ENCODE assay signal across 28 cellular contexts in the genomic region with DNA sequence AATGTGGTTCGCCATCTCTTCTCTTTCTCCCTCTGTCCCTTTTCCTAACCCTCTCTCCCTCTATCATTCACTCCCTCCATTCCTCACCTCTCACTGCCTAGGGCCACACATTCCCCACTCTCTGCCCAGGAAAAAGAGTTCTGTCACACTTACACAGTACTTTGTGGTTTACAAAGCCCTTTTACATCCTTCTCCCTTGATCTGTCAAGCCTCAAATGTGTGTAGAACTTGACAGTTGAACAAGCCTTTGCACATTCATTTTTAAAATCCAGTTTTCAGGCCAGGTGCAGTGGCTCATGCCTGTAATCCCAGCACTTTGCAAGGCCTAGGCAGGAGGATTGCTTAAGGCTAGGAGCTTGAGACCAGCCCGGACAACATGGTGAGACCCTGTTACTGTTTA.
"Had no signal": no experiment of that assay in that cellular context is flagged by ENCODE, and none has a peak within 500 bp of the region (broad histone marks: within the 10 kb centered on the region; RNA-seq: fewer than 3 reads in every experiment).

No MANE protein-coding gene starts in this region.

- H3K4me3 ChIP-seq: neural progenitor cell, ovary, psoas muscle, right lobe of liver, sigmoid colon, stomach, thoracic aorta, thyroid gland, tibial nerve, upper lobe of left lung, vagina had no signal

- DNase-seq: occipital lobe; ovary; posterior cingulate gyrus; psoas muscle; right cardiac atrium; right lobe of liver; sigmoid colon; small intestine; stimulated activated CD4-positive, alpha-beta T cell treated with anti-CD3 and anti-CD28 coated beads, Interleukin-15, amount 100 ng/mL, for 24 hours; stimulated activated CD4-positive, alpha-beta T cell treated with anti-CD3 and anti-CD28 coated beads, Interleukin-2, amount 100 ng/mL, for 24 hours; stimulated activated CD4-positive, alpha-beta T cell treated with anti-CD3 and anti-CD28 coated beads, Interleukin-2, amount 100 ng/mL, for 48 hours; stimulated activated CD4-positive, alpha-beta T cell treated with anti-CD3 and anti-CD28 coated beads, Interleukin-4, amount 100 ng/mL, for 24 hours; stimulated activated naive B cell treated with anti-CD40 and anti-IgM and Interleukin-4, amounts not matched to agents 10 μg/mL and 1 μg/mL and 100 μg/mL, for 72 hours; stimulated activated naive CD4-positive, alpha-beta T cell treated with Interleukin-2 at 50 U/mL for 16 hours; stomach; thyroid gland; trophoblast cell; upper lobe of left lung had no signal

- H3K9ac ChIP-seq: neural progenitor cell, parathyroid adenoma had no signal

- H3K27me3 ChIP-seq: neural progenitor cell, ovary, right lobe of liver, sigmoid colon, thyroid gland, tibial nerve, upper lobe of left lung, vagina had no signal

- H3K79me2 ChIP-seq: parathyroid adenoma had no signal

- H3K9me3 ChIP-seq: ovary, psoas muscle, right lobe of liver, sigmoid colon, stomach, thoracic aorta, thyroid gland, tibial nerve, upper lobe of left lung, vagina had no signal

- H3K36me3 Mint-ChIP-seq: neural progenitor cell; stimulated activated effector memory CD8-positive, alpha-beta T cell treated with anti-CD3 and anti-CD28 coated beads, Interleukin-12 subunit alpha, Interleukin-12 subunit beta, amount 100 ng/mL, for 72 hours; stimulated activated naive B cell treated with anti-CD40 and anti-IgM and Interleukin-4, amounts not matched to agents 10 μg/mL and 1 μg/mL and 100 μg/mL, for 72 hours had no signal

- FAIRE-seq: small intestine, urothelium cell line had no signal

- H3K4me3 Mint-ChIP-seq: nephron; neural progenitor cell; stimulated activated effector memory CD8-positive, alpha-beta T cell treated with anti-CD3 and anti-CD28 coated beads, Interleukin-12 subunit alpha, Interleukin-12 subunit beta, amount 100 ng/mL, for 72 hours; stimulated activated naive B cell treated with anti-CD40 and anti-IgM and Interleukin-4, amounts not matched to agents 10 μg/mL and 1 μg/mL and 100 μg/mL, for 72 hours; stimulated activated naive CD8-positive, alpha-beta T cell treated with anti-CD3 and anti-CD28 coated beads, Interleukin-15, Interleukin-2, amounts not matched to agents 100 ng/mL and 50 ng/mL, for 24 hours had no signal

- H3K27ac ChIP-seq: neural progenitor cell, ovary, parathyroid adenoma, psoas muscle, right lobe of liver, sigmoid colon, stomach, thoracic aorta, thyroid gland, tibial nerve, upper lobe of left lung, vagina had no signal

- H3K27ac Mint-ChIP-seq: nephron; neural progenitor cell; progenitor cell of endocrine pancreas; stimulated activated effector memory CD8-positive, alpha-beta T cell treated with anti-CD3 and anti-CD28 coated beads, Interleukin-12 subunit alpha, Interleukin-12 subunit beta, amount 100 ng/mL, for 72 hours; stimulated activated naive B cell treated with anti-CD40 and anti-IgM and Interleukin-4, amounts not matched to agents 10 μg/mL and 1 μg/mL and 100 μg/mL, for 72 hours; stimulated activated naive CD8-positive, alpha-beta T cell treated with anti-CD3 and anti-CD28 coated beads, Interleukin-15, Interleukin-2, amounts not matched to agents 100 ng/mL and 50 ng/mL, for 24 hours had no signal

- H3K4me2 ChIP-seq: neural progenitor cell had no signal

- H3K9me3 Mint-ChIP-seq: stimulated activated effector memory CD8-positive, alpha-beta T cell treated with anti-CD3 and anti-CD28 coated beads, Interleukin-12 subunit alpha, Interleukin-12 subunit beta, amount 100 ng/mL, for 72 hours; stimulated activated naive CD8-positive, alpha-beta T cell treated with anti-CD3 and anti-CD28 coated beads, Interleukin-15, Interleukin-2, amounts not matched to agents 100 ng/mL and 50 ng/mL, for 24 hours had no signal

- H3K4me1 ChIP-seq: neural progenitor cell, parathyroid adenoma, psoas muscle, right lobe of liver, sigmoid colon, stomach, thyroid gland, tibial nerve, upper lobe of left lung, vagina had no signal

- H2AFZ ChIP-seq: neural progenitor cell, parathyroid adenoma had no signal

- ATAC-seq: psoas muscle; right cardiac atrium; right lobe of liver; stimulated activated effector memory CD8-positive, alpha-beta T cell treated with anti-CD3 and anti-CD28 coated beads, Interleukin-12 subunit alpha, Interleukin-12 subunit beta, amount 100 ng/mL, for 72 hours; stimulated activated naive B cell treated with anti-CD40 and anti-IgM and Interleukin-4, amounts not matched to agents 10 μg/mL and 1 μg/mL and 100 μg/mL, for 72 hours had no signal

- H3K4me1 Mint-ChIP-seq: nephron, neural progenitor cell had no signal

- H3K27me3 Mint-ChIP-seq: stimulated activated naive CD8-positive, alpha-beta T cell treated with anti-CD3 and anti-CD28 coated beads, Interleukin-15, Interleukin-2, amounts not matched to agents 100 ng/mL and 50 ng/mL, for 24 hours had no signal

- H3K36me3 ChIP-seq: neural progenitor cell, ovary, right lobe of liver, sigmoid colon, stomach, thoracic aorta, thyroid gland, tibial nerve, upper lobe of left lung, vagina had no signal
